1 cellular context compared by ENCODE assay signal in genomic region chr19:52601025-52601973, GRCh38.
A peak's percentile ranks its signal among the peaks of the same experiment; 100 is the strongest.
TF ChIP-seq lines count a peak whose summit lies in the region.

No MANE protein-coding gene starts in this region.

TF ChIP-seq in HepG2, 621 proteins besides CTCF, POLR2A, EP300 and RAD21 (continues in another document):
- TF ChIP-seq CREBL2 (CRISPR knock-in tag; IDR thresholded peaks at IDR 0.05; ENCODE audit: borderline replicate concordance) (no peak), HNRNPLL (IDR thresholded peaks at IDR 0.05; ENCODE audit: low read depth, low read length, poor library complexity, severe bottlenecking) (peak; percentile 34), ELF3 (CRISPR knock-in tag; IDR thresholded peaks at IDR 0.05) (peak; percentile 35; the same call in 1 of the 2 replicates), GABPB1 (CRISPR knock-in tag; IDR thresholded peaks at IDR 0.05) (peak; percentile 78), ZNF605 (CRISPR knock-in tag; IDR thresholded peaks at IDR 0.05) (peak; percentile 59; the same call in 1 of the 2 replicates), STAT6 (CRISPR knock-in tag; IDR thresholded peaks at IDR 0.05; ENCODE audit: borderline replicate concordance) (no peak), JUNB (CRISPR knock-in tag; IDR thresholded peaks at IDR 0.05; ENCODE audit: borderline replicate concordance) (no peak), MAX (IDR thresholded peaks at IDR 0.05) (peak; percentile 32; the same call in 1 of the 2 replicates), BORCS8-MEF2B (CRISPR knock-in tag; IDR thresholded peaks at IDR 0.05) (no peak), HDAC2 (CRISPR knock-in tag; IDR thresholded peaks at IDR 0.05) (no peak; the same call in 1 of the 2 replicates), ZNF567 (CRISPR knock-in tag; IDR thresholded peaks at IDR 0.05; ENCODE audit: borderline replicate concordance) (no peak), PHF21A (CRISPR knock-in tag; IDR thresholded peaks at IDR 0.05) (no peak), ZNF292 (CRISPR knock-in tag; IDR thresholded peaks at IDR 0.05; ENCODE audit: borderline replicate concordance, low read depth) (no peak), NONO (IDR thresholded peaks at IDR 0.05) (no peak), NONO (CRISPR knock-in tag; conservative IDR thresholded peaks at IDR 0.05) (peak; percentile 33; the same call in 1 of the 2 replicates), IRF1 (CRISPR knock-in tag; IDR thresholded peaks at IDR 0.05; ENCODE audit: low read depth) (no peak), DNMT3B (CRISPR knock-in tag; conservative IDR thresholded peaks at IDR 0.05) (no peak), TGIF2 (CRISPR knock-in tag; IDR thresholded peaks at IDR 0.05) (no peak), HMG20A (CRISPR knock-in tag; IDR thresholded peaks at IDR 0.05; ENCODE audit: borderline replicate concordance) (no peak), PATZ1 (CRISPR knock-in tag; IDR thresholded peaks at IDR 0.05) (no peak), ZNF672 (CRISPR knock-in tag; IDR thresholded peaks at IDR 0.05) (no peak), ZFX (CRISPR knock-in tag; IDR thresholded peaks at IDR 0.05; ENCODE audit: low read depth) (peak; percentile 40), ZNF710 (CRISPR knock-in tag; IDR thresholded peaks at IDR 0.05; ENCODE audit: borderline replicate concordance) (no peak), HMGXB3 (CRISPR knock-in tag; IDR thresholded peaks at IDR 0.05; ENCODE audit: borderline replicate concordance) (peak; percentile 16; the same call in 1 of the 2 replicates), ZFP62 (CRISPR knock-in tag; IDR thresholded peaks at IDR 0.05) (no peak), RORA (CRISPR knock-in tag; IDR thresholded peaks at IDR 0.05) (no peak), CEBPG (CRISPR knock-in tag; IDR thresholded peaks at IDR 0.05) (no peak), CSRNP1 (CRISPR knock-in tag; IDR thresholded peaks at IDR 0.05) (no peak), HOMEZ (CRISPR knock-in tag; IDR thresholded peaks at IDR 0.05; ENCODE audit: low read depth) (no peak)
- TF ChIP-seq, protein P1, sequence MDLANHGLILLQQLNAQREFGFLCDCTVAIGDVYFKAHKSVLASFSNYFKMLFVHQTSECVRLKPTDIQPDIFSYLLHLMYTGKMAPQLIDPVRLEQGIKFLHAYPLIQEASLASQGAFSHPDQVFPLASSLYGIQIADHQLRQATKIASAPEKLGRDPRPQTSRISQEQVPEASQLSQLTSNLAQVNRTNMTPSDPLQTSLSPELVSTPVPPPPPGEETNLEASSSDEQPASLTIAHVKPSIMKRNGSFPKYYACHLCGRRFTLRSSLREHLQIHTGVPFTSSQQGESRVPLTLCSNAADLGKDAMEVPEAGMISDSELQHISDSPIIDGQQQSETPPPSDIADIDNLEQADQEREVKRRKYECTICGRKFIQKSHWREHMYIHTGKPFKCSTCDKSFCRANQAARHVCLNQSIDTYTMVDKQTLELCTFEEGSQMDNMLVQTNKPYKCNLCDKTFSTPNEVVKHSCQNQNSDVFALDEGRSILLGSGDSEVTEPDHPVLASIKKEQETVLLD (CRISPR knock-in tag; IDR thresholded peaks at IDR 0.05; ENCODE audit: low read depth) = peak; percentile 34; the same call in 1 of the 2 replicates
- TF ChIP-seq, protein P2, sequence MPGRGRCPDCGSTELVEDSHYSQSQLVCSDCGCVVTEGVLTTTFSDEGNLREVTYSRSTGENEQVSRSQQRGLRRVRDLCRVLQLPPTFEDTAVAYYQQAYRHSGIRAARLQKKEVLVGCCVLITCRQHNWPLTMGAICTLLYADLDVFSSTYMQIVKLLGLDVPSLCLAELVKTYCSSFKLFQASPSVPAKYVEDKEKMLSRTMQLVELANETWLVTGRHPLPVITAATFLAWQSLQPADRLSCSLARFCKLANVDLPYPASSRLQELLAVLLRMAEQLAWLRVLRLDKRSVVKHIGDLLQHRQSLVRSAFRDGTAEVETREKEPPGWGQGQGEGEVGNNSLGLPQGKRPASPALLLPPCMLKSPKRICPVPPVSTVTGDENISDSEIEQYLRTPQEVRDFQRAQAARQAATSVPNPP (CRISPR knock-in tag; IDR thresholded peaks at IDR 0.05) = no peak
- TF ChIP-seq, protein P3, sequence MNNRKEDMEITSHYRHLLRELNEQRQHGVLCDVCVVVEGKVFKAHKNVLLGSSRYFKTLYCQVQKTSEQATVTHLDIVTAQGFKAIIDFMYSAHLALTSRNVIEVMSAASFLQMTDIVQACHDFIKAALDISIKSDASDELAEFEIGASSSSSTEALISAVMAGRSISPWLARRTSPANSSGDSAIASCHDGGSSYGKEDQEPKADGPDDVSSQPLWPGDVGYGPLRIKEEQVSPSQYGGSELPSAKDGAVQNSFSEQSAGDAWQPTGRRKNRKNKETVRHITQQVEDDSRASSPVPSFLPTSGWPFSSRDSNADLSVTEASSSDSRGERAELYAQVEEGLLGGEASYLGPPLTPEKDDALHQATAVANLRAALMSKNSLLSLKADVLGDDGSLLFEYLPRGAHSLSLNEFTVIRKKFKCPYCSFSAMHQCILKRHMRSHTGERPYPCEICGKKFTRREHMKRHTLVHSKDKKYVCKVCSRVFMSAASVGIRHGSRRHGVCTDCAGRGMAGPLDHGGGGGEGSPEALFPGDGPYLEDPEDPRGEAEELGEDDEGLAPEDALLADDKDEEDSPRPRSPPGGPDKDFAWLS (CRISPR knock-in tag; IDR thresholded peaks at IDR 0.05; ENCODE audit: borderline replicate concordance) = no peak
- TF ChIP-seq, protein P4, sequence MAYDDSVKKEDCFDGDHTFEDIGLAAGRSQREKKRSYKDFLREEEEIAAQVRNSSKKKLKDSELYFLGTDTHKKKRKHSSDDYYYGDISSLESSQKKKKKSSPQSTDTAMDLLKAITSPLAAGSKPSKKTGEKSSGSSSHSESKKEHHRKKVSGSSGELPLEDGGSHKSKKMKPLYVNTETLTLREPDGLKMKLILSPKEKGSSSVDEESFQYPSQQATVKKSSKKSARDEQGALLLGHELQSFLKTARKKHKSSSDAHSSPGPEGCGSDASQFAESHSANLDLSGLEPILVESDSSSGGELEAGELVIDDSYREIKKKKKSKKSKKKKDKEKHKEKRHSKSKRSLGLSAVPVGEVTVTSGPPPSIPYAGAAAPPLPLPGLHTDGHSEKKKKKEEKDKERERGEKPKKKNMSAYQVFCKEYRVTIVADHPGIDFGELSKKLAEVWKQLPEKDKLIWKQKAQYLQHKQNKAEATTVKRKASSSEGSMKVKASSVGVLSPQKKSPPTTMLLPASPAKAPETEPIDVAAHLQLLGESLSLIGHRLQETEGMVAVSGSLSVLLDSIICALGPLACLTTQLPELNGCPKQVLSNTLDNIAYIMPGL (CRISPR knock-in tag; IDR thresholded peaks at IDR 0.05; ENCODE audit: borderline replicate concordance in 1 of 2, low read depth in 1 of 2) = 0 out of 4 replicates have a peak, but pooled peaks have one; percentile 28 to 49
